8 cellular contexts compared by ENCODE assay signal in the genomic region with DNA sequence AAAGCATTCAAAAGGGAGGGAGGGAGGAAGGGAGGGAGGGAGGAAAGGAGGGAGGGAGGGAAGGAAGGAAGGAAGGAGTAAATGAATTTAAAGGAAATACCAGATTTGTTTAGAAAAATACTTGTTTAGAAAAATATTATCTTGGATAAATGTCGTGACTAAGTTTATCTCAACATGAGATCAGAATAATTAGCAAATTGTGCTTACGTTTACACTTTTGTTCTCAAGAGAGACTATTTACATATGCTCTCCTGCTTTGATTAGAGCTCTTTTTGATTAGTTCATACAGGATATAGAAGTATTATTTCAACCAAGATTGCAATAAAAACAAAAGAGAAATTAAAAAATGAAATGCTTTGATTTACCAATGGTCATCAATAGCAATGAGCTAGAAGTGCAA.
"Had no signal": no experiment of that assay in that cellular context is flagged by ENCODE, and none has a peak within 500 bp of the region (broad histone marks: within the 10 kb centered on the region; RNA-seq: fewer than 3 reads in every experiment).

No MANE protein-coding gene starts in this region.

- FAIRE-seq: G401.6, GM12878, GM12891, GM12892, GM18507, GM19239 had no signal

- DNase-seq: GDM1, GF-D8 had no signal

- H3K4me3 ChIP-seq: GM12878 had no signal

- ATAC-seq: GM12878 had no signal
